In the genomic region with DNA sequence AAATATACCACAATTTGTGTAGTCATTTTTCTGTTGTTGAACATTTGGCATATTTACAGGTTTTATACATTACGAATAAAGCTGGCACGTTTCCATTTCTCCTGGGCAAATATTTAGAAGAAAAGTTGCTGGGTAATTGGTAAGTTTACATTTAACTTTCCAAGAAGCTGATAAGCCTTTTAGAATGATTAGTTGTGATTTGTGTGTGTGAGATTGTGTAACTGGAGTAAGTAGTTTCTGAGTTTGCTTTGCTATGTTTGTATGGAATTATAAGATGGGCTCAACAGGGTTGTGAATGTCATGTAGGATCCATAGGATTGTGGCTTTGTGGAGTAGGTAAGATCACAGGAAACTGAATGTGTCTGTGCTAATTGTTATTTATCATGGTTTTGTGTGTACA, we compare ENCODE assay signal across 11 cellular contexts. TPM values are rescaled to one million over a fixed set of nuclear protein-coding genes. Genes with fewer than 3 reads are reported as not detected.
DNase-seq lines count a peak whose midpoint lies in the region; ATAC-seq and TF ChIP-seq lines count a peak whose summit lies in the region.
"Had no signal": no experiment of that assay in that cellular context is flagged by ENCODE, and none has a peak within 500 bp of the region (broad histone marks: within the 10 kb centered on the region; RNA-seq: fewer than 3 reads in every experiment).

No MANE protein-coding gene starts in this region.

- peak overlapping the region; percentile 83 for H3K4me2 ChIP-seq in hepatocyte

- TF ChIP-seq CTCF in hepatocyte (IDR thresholded peaks at IDR 0.05; ENCODE audit: poor library complexity): no peak

- H3K9me3 ChIP-seq in hepatocyte (ENCODE audit: low read depth): peaks cover 6% of the 10 kb centered on the region
- no peaks in the 10 kb centered on the region for H3K9me3 ChIP-seq in effector memory CD4-positive, alpha-beta T cell (ENCODE audit: control insufficient read depth, low read length)

- H3K9me2 ChIP-seq in hepatocyte (replicated peaks; ENCODE audit: insufficient read depth): no peaks in the 10 kb centered on the region

- no peak for DNase-seq in activated naive CD4-positive, alpha-beta T cell treated with anti-CD3 and anti-CD28 coated beads for 36 hours
- DNase-seq in activated naive CD4-positive, alpha-beta T cell treated with anti-CD3 and anti-CD28 coated beads, Interleukin-2, amount 50 U/mL, for 72 hours (ENCODE audit: low spot score in 2 of 2): no peak
- no peak for DNase-seq in hepatocyte (ENCODE audit: low spot score)
- no peak for DNase-seq in stimulated activated naive CD8-positive, alpha-beta T cell treated with anti-CD3 and anti-CD28 coated beads, Interleukin-15, amount 100 ng/mL, for 72 hours
- DNase-seq in effector CD4-positive, alpha-beta T cell: no peak
- no peak for DNase-seq in anterior cingulate cortex (lab: John Stamatoyannopoulos, UW)
- no peak for DNase-seq in effector memory CD4-positive, alpha-beta T cell
- DNase-seq: effector CD8-positive, alpha-beta T cell; mucosa of descending colon; NCI-H524 had no signal

- CTCF ChIA-PET in activated naive CD4-positive, alpha-beta T cell treated with anti-CD3 and anti-CD28 coated beads for 36 hours (lab: Charles Lee): no interaction called here

- H3K27me3 Mint-ChIP-seq in activated naive CD4-positive, alpha-beta T cell treated with anti-CD3 and anti-CD28 coated beads for 36 hours (ENCODE audit: low read depth): no peaks in the 10 kb centered on the region
- H3K27me3 Mint-ChIP-seq in activated T-helper 17 cell treated with anti-CD3 and anti-CD28 coated beads, Interleukin-2, amount 50 U/mL, for 72 hours: no peaks in the 10 kb centered on the region
- H3K27me3 Mint-ChIP-seq in stimulated activated naive CD8-positive, alpha-beta T cell treated with anti-CD3 and anti-CD28 coated beads, Interleukin-15, amount 100 ng/mL, for 72 hours: no peaks in the 10 kb centered on the region

- intact Hi-C loops in activated naive CD4-positive, alpha-beta T cell treated with anti-CD3 and anti-CD28 coated beads for 36 hours (cut with micrococcal nuclease): loop anchor here (5.0 to 10.0 kb wide), 2 partner anchors 87 to 260 kb away; partner anchors contain the start of genes ZNF566 and ZNF790

- peaks cover 55% of the 10 kb centered on the region for H3K36me3 Mint-ChIP-seq in activated naive CD4-positive, alpha-beta T cell treated with anti-CD3 and anti-CD28 coated beads for 36 hours (ENCODE audit: low read depth)
- peaks cover 51 to 88% of the 10 kb centered on the region in 2 donors for H3K36me3 Mint-ChIP-seq in activated naive CD4-positive, alpha-beta T cell treated with anti-CD3 and anti-CD28 coated beads, Interleukin-2, amount 50 U/mL, for 72 hours
- peaks cover 83% of the 10 kb centered on the region for H3K36me3 Mint-ChIP-seq in activated T-helper 17 cell treated with anti-CD3 and anti-CD28 coated beads, Interleukin-2, amount 50 U/mL, for 72 hours (ENCODE audit: low read depth)

- H3K4me1 ChIP-seq in hepatocyte (ENCODE audit: insufficient read depth): peaks cover 10% of the 10 kb centered on the region
- peaks cover 16% of the 10 kb centered on the region for H3K4me1 ChIP-seq in effector memory CD4-positive, alpha-beta T cell (ENCODE audit: control insufficient read depth, insufficient read depth, low read length, poor library complexity, severe bottlenecking)

- H3K4me3 Mint-ChIP-seq in activated naive CD4-positive, alpha-beta T cell treated with anti-CD3 and anti-CD28 coated beads for 36 hours: peak overlapping the region; percentile 41
- H3K4me3 Mint-ChIP-seq in activated T-helper 17 cell treated with anti-CD3 and anti-CD28 coated beads, Interleukin-2, amount 50 U/mL, for 72 hours: peak overlapping the region; percentile 90
- peak overlapping the region; percentile 68 to 91 for H3K4me3 Mint-ChIP-seq in stimulated activated naive CD8-positive, alpha-beta T cell treated with anti-CD3 and anti-CD28 coated beads, Interleukin-15, amount 100 ng/mL, for 72 hours

- peak overlapping the region; percentile 70 for H3K4me3 ChIP-seq in hepatocyte
- H3K4me3 ChIP-seq in effector memory CD4-positive, alpha-beta T cell (ENCODE audit: insufficient read depth, low read depth, low read length, poor library complexity, severe bottlenecking): no peak overlapping the region
- H3K4me3 ChIP-seq: mucosa of descending colon had no signal

- H3K27me3 ChIP-seq in hepatocyte: no peaks in the 10 kb centered on the region
- H3K27me3 ChIP-seq in effector memory CD4-positive, alpha-beta T cell (replicated peaks; ENCODE audit: control insufficient read depth, insufficient read depth, low read length, poor library complexity, severe bottlenecking): no peaks in the 10 kb centered on the region

- H3K79me2 ChIP-seq in hepatocyte: peaks cover 85% of the 10 kb centered on the region

- H4K20me1 ChIP-seq in hepatocyte (ENCODE audit: insufficient read depth, poor library complexity, severe bottlenecking): no peaks in the 10 kb centered on the region

- H3K9me3 Mint-ChIP-seq in activated naive CD4-positive, alpha-beta T cell treated with anti-CD3 and anti-CD28 coated beads for 36 hours: peaks cover 13% of the 10 kb centered on the region
- H3K9me3 Mint-ChIP-seq in activated naive CD4-positive, alpha-beta T cell treated with anti-CD3 and anti-CD28 coated beads, Interleukin-2, amount 50 U/mL, for 72 hours: peaks cover 8 to 25% of the 10 kb centered on the region in 2 donors
- H3K9me3 Mint-ChIP-seq in activated T-helper 17 cell treated with anti-CD3 and anti-CD28 coated beads, Interleukin-2, amount 50 U/mL, for 72 hours: no peaks in the 10 kb centered on the region
- peaks cover 10 to 15% of the 10 kb centered on the region in 2 donors for H3K9me3 Mint-ChIP-seq in stimulated activated naive CD8-positive, alpha-beta T cell treated with anti-CD3 and anti-CD28 coated beads, Interleukin-15, amount 100 ng/mL, for 72 hours

- H3K27ac ChIP-seq in hepatocyte: peak overlapping the region; percentile 95
- H3K27ac ChIP-seq in effector memory CD4-positive, alpha-beta T cell (ENCODE audit: insufficient read depth, low read length, poor library complexity, severe bottlenecking): no peak overlapping the region

- 58% methylated on average over 2 of the region's 2 CpGs for WGBS in hepatocyte (ENCODE audit: low lambda C conversion rate, missing lambda C conversion rate)

- ATAC-seq in activated naive CD4-positive, alpha-beta T cell treated with anti-CD3 and anti-CD28 coated beads, Interleukin-2, amount 50 U/mL, for 72 hours: no peak
- ATAC-seq in activated T-helper 17 cell treated with anti-CD3 and anti-CD28 coated beads, Interleukin-2, amount 50 U/mL, for 72 hours (replicated peaks): no peak
- no peak for ATAC-seq in stimulated activated naive CD8-positive, alpha-beta T cell treated with anti-CD3 and anti-CD28 coated beads, Interleukin-15, amount 100 ng/mL, for 72 hours
- ATAC-seq: mucosa of descending colon had no signal

- H3K36me3 ChIP-seq in hepatocyte (replicated peaks; ENCODE audit: insufficient read depth, low read depth): peaks cover 6% of the 10 kb centered on the region
- peaks cover 22% of the 10 kb centered on the region for H3K36me3 ChIP-seq in effector memory CD4-positive, alpha-beta T cell (ENCODE audit: control insufficient read depth, insufficient read depth, low read length)

- peaks cover 20% of the 10 kb centered on the region for H3K4me1 Mint-ChIP-seq in activated naive CD4-positive, alpha-beta T cell treated with anti-CD3 and anti-CD28 coated beads for 36 hours (ENCODE audit: low read depth)
- H3K4me1 Mint-ChIP-seq in activated T-helper 17 cell treated with anti-CD3 and anti-CD28 coated beads, Interleukin-2, amount 50 U/mL, for 72 hours: peaks cover 29% of the 10 kb centered on the region
- peaks cover 37% of the 10 kb centered on the region for H3K4me1 Mint-ChIP-seq in stimulated activated naive CD8-positive, alpha-beta T cell treated with anti-CD3 and anti-CD28 coated beads, Interleukin-15, amount 100 ng/mL, for 72 hours

- H2AFZ ChIP-seq in hepatocyte: no peak overlapping the region

- peak overlapping the region; percentile 20 for H3K27ac Mint-ChIP-seq in activated naive CD4-positive, alpha-beta T cell treated with anti-CD3 and anti-CD28 coated beads for 36 hours
- H3K27ac Mint-ChIP-seq in activated naive CD4-positive, alpha-beta T cell treated with anti-CD3 and anti-CD28 coated beads, Interleukin-2, amount 50 U/mL, for 72 hours: peak overlapping the region in 1 of 2 donors; percentile 94
- no peak overlapping the region for H3K27ac Mint-ChIP-seq in activated T-helper 17 cell treated with anti-CD3 and anti-CD28 coated beads, Interleukin-2, amount 50 U/mL, for 72 hours
- H3K27ac Mint-ChIP-seq in stimulated activated naive CD8-positive, alpha-beta T cell treated with anti-CD3 and anti-CD28 coated beads, Interleukin-15, amount 100 ng/mL, for 72 hours: no peak overlapping the region

RNA-seq across cellular contexts. Expression of gene ZNF529, which starts 1.7 kb away (rescaled TPM):
- 10 to 100 TPM; 17.1 to 18.3 TPM for total RNA-seq in activated naive CD4-positive, alpha-beta T cell treated with anti-CD3 and anti-CD28 coated beads for 36 hours
- 10 to 100 TPM; 15.6 to 26.8 TPM for total RNA-seq in activated naive CD4-positive, alpha-beta T cell treated with anti-CD3 and anti-CD28 coated beads, Interleukin-2, amount 50 U/mL, for 72 hours
- total RNA-seq in activated T-helper 17 cell treated with anti-CD3 and anti-CD28 coated beads, Interleukin-2, amount 50 U/mL, for 72 hours: 10 to 100 TPM in 1 of 2 donors, 1 to 10 TPM in 1; 9.2 to 18.1 TPM
- total RNA-seq in hepatocyte: 11.1 and 14.6 TPM in 2 replicates
- 6.3 and 8.7 TPM in 2 replicates for polyA plus RNA-seq in hepatocyte

RNA-seq across cellular contexts. Expression of gene ZNF382, which starts 30.4 kb away (rescaled TPM):
- total RNA-seq in activated naive CD4-positive, alpha-beta T cell treated with anti-CD3 and anti-CD28 coated beads for 36 hours: 1 to 10 TPM; 7.5 to 7.6 TPM
- 10 to 100 TPM in 1 of 2 donors, 1 to 10 TPM in 1; 3.8 to 13.0 TPM for total RNA-seq in activated naive CD4-positive, alpha-beta T cell treated with anti-CD3 and anti-CD28 coated beads, Interleukin-2, amount 50 U/mL, for 72 hours
- 10 to 100 TPM in 1 of 2 donors, 1 to 10 TPM in 1; 9.7 to 12.3 TPM for total RNA-seq in activated T-helper 17 cell treated with anti-CD3 and anti-CD28 coated beads, Interleukin-2, amount 50 U/mL, for 72 hours
- total RNA-seq in hepatocyte: 6.2 and 10.3 TPM in 2 replicates
- polyA plus RNA-seq in hepatocyte: 2.4 and 4.7 TPM in 2 replicates

RNA-seq across cellular contexts. Expression of gene ZNF260, which starts 46.7 kb away (rescaled TPM):
- 1 to 10 TPM; 3.7 to 5.4 TPM for total RNA-seq in activated naive CD4-positive, alpha-beta T cell treated with anti-CD3 and anti-CD28 coated beads for 36 hours
- total RNA-seq in activated naive CD4-positive, alpha-beta T cell treated with anti-CD3 and anti-CD28 coated beads, Interleukin-2, amount 50 U/mL, for 72 hours: 1 to 10 TPM; 6.0 to 6.3 TPM
- 1 to 10 TPM; 3.5 to 6.1 TPM for total RNA-seq in activated T-helper 17 cell treated with anti-CD3 and anti-CD28 coated beads, Interleukin-2, amount 50 U/mL, for 72 hours
- total RNA-seq in hepatocyte: 16.4 and 20.3 TPM in 2 replicates
- 11.8 and 12.9 TPM in 2 replicates for polyA plus RNA-seq in hepatocyte
